In the genomic region with DNA sequence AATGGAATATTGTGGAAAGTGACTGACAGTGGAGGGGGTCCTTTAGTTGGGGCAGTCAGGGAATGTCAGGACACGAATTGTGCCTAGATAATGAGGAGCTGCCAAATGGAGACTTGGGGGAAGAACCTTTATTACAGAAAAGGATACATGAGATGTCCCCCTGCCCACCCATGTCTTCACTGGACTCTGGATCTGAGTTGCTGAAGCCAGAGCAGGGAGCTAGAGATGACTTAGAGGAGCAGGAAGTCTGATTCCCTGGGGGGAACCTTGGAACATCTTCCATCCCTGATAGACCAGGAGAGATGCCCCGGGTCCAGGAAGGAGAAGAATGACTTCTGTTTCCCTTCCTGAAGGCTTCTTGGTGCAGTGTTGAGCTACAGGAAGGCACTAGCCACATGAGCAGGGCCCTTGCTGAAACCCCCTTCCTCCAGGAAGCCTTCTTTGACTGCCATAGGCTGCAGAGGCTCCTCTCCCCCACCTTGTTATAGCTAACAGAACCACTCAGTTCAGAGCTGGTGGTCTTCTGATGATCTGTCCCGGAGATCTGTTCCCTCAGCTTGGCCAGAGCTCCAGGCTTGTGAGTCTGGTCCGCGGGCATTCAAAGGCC, we compare ENCODE assay signal across 10 cellular contexts. TPM values are rescaled to one million over a fixed set of nuclear protein-coding genes. Genes with fewer than 3 reads are reported as not detected.
DNase-seq lines count a peak whose midpoint lies in the region; ATAC-seq and TF ChIP-seq lines count a peak whose summit lies in the region.
"Had no signal": no experiment of that assay in that cellular context is flagged by ENCODE, and none has a peak within 500 bp of the region (broad histone marks: within the 10 kb centered on the region; RNA-seq: fewer than 3 reads in every experiment).

No MANE protein-coding gene starts in this region.

- H3K27me3 Mint-ChIP-seq in activated naive CD4-positive, alpha-beta T cell treated with anti-CD3 and anti-CD28 coated beads, Interleukin-2, amount 10 ng/mL, durations not matched to agents 7 days and 5 days: peaks cover 75% of the 10 kb centered on the region
- H3K27me3 Mint-ChIP-seq in activated CD8-positive, alpha-beta T cell treated with anti-CD3 and anti-CD28 coated beads for 36 hours: peaks cover 41% of the 10 kb centered on the region
- peaks cover 47% of the 10 kb centered on the region for H3K27me3 Mint-ChIP-seq in stimulated activated memory B cell treated with anti-CD40 and anti-IgM and Interleukin-4, amounts not matched to agents 10 μg/mL and 1 μg/mL and 100 μg/mL, for 72 hours

- H3K27ac ChIP-seq in iPS-18a (ENCODE audit: low read length): no peak overlapping the region
- H3K27ac ChIP-seq: prostate gland had no signal

- H3K27me3 ChIP-seq in iPS-18a (ENCODE audit: control insufficient read depth, insufficient read depth, low read length): peaks cover 51% of the 10 kb centered on the region

- no peak overlapping the region for H3K27ac Mint-ChIP-seq in activated naive CD4-positive, alpha-beta T cell treated with anti-CD3 and anti-CD28 coated beads, Interleukin-2, amount 10 ng/mL, durations not matched to agents 7 days and 5 days
- no peak overlapping the region for H3K27ac Mint-ChIP-seq in activated CD8-positive, alpha-beta T cell treated with anti-CD3 and anti-CD28 coated beads for 36 hours
- no peak overlapping the region for H3K27ac Mint-ChIP-seq in stimulated activated memory B cell treated with anti-CD40 and anti-IgM and Interleukin-4, amounts not matched to agents 10 μg/mL and 1 μg/mL and 100 μg/mL, for 72 hours

- no peak for ATAC-seq in activated CD8-positive, alpha-beta T cell treated with anti-CD3 and anti-CD28 coated beads for 36 hours
- no peak for ATAC-seq in stimulated activated memory B cell treated with anti-CD40 and anti-IgM and Interleukin-4, amounts not matched to agents 10 μg/mL and 1 μg/mL and 100 μg/mL, for 72 hours

- CTCF ChIA-PET in activated naive CD4-positive, alpha-beta T cell treated with anti-CD3 and anti-CD28 coated beads, Interleukin-2, amount 10 ng/mL, durations not matched to agents 7 days and 5 days (lab: Charles Lee): interaction anchor here (0.7 to 1.9 kb wide), 8 partner anchors 10 to 77 kb away, joined by 3 to 5 read pairs (median 4); no protein-coding TSS in a partner anchor
- CTCF ChIA-PET in activated CD8-positive, alpha-beta T cell treated with anti-CD3 and anti-CD28 coated beads for 36 hours (lab: Charles Lee): interaction anchor here (0.9 to 5.7 kb wide), 13 partner anchors 9 to 591 kb away, joined by 3 to 26 read pairs (median 5); no protein-coding TSS in a partner anchor

- intact Hi-C loops in activated CD8-positive, alpha-beta T cell treated with anti-CD3 and anti-CD28 coated beads for 36 hours (cut with micrococcal nuclease): no loop called here
- intact Hi-C loops in posterior cingulate gyrus (cut with DNase I): loop anchor here (5.0 kb wide), 1 partner anchor 50 kb away; no protein-coding TSS in a partner anchor

- no peaks in the 10 kb centered on the region for H3K9me3 ChIP-seq in iPS-18a (ENCODE audit: control insufficient read depth, low read depth, low read length)
- H3K9me3 ChIP-seq: prostate gland had no signal

- DNase-seq in activated naive CD4-positive, alpha-beta T cell treated with anti-CD3 and anti-CD28 coated beads, Interleukin-2, amount 10 ng/mL, durations not matched to agents 7 days and 5 days: no peak
- no peak for DNase-seq in activated naive CD4-positive, alpha-beta T cell (lab: John Stamatoyannopoulos, UW)
- DNase-seq in activated CD8-positive, alpha-beta T cell treated with anti-CD3 and anti-CD28 coated beads for 36 hours: no peak
- DNase-seq in NCI-H226 (no peak), CD1c-positive myeloid dendritic cell (ENCODE audit: extremely low spot score) (no peak), posterior cingulate gyrus (no peak)
- DNase-seq: effector CD4-positive, alpha-beta T cell had no signal

- no peaks in the 10 kb centered on the region for H3K36me3 ChIP-seq in iPS-18a (ENCODE audit: control insufficient read depth, low read depth, low read length)
- H3K36me3 ChIP-seq: prostate gland had no signal

- no peak for TF ChIP-seq CTCF in activated CD8-positive, alpha-beta T cell treated with anti-CD3 and anti-CD28 coated beads for 36 hours (IDR thresholded peaks at IDR 0.05)

- H3K4me3 Mint-ChIP-seq in activated naive CD4-positive, alpha-beta T cell treated with anti-CD3 and anti-CD28 coated beads, Interleukin-2, amount 10 ng/mL, durations not matched to agents 7 days and 5 days: peak overlapping the region; percentile 77
- peak overlapping the region; percentile 72 for H3K4me3 Mint-ChIP-seq in activated CD8-positive, alpha-beta T cell treated with anti-CD3 and anti-CD28 coated beads for 36 hours
- H3K4me3 Mint-ChIP-seq in stimulated activated memory B cell treated with anti-CD40 and anti-IgM and Interleukin-4, amounts not matched to agents 10 μg/mL and 1 μg/mL and 100 μg/mL, for 72 hours: peak overlapping the region; percentile 78

- H3K4me1 ChIP-seq in iPS-18a (ENCODE audit: control insufficient read depth, low read depth, low read length): no peaks in the 10 kb centered on the region
- H3K4me1 ChIP-seq: prostate gland had no signal

- peak overlapping the region; percentile 57 for H3K4me3 ChIP-seq in iPS-18a (ENCODE audit: low read length)

- H3K9me3 Mint-ChIP-seq in activated naive CD4-positive, alpha-beta T cell treated with anti-CD3 and anti-CD28 coated beads, Interleukin-2, amount 10 ng/mL, durations not matched to agents 7 days and 5 days: no peaks in the 10 kb centered on the region
- no peaks in the 10 kb centered on the region for H3K9me3 Mint-ChIP-seq in activated CD8-positive, alpha-beta T cell treated with anti-CD3 and anti-CD28 coated beads for 36 hours
- no peaks in the 10 kb centered on the region for H3K9me3 Mint-ChIP-seq in stimulated activated memory B cell treated with anti-CD40 and anti-IgM and Interleukin-4, amounts not matched to agents 10 μg/mL and 1 μg/mL and 100 μg/mL, for 72 hours

- H3K4me1 Mint-ChIP-seq in activated naive CD4-positive, alpha-beta T cell treated with anti-CD3 and anti-CD28 coated beads, Interleukin-2, amount 10 ng/mL, durations not matched to agents 7 days and 5 days: peaks cover 19% of the 10 kb centered on the region
- peaks cover 27% of the 10 kb centered on the region for H3K4me1 Mint-ChIP-seq in activated CD8-positive, alpha-beta T cell treated with anti-CD3 and anti-CD28 coated beads for 36 hours (ENCODE audit: low read depth)
- H3K4me1 Mint-ChIP-seq in stimulated activated memory B cell treated with anti-CD40 and anti-IgM and Interleukin-4, amounts not matched to agents 10 μg/mL and 1 μg/mL and 100 μg/mL, for 72 hours: peaks cover 43% of the 10 kb centered on the region

- POLR2A ChIA-PET in activated CD8-positive, alpha-beta T cell treated with anti-CD3 and anti-CD28 coated beads for 36 hours (lab: Charles Lee): interaction anchor here (0.7 to 1.6 kb wide), 5 partner anchors 10 to 43 kb away, joined by 3 read pairs; no protein-coding TSS in a partner anchor

- H3K9ac ChIP-seq in iPS-18a (ENCODE audit: low read length): no peak overlapping the region

- no peaks in the 10 kb centered on the region for H3K36me3 Mint-ChIP-seq in activated naive CD4-positive, alpha-beta T cell treated with anti-CD3 and anti-CD28 coated beads, Interleukin-2, amount 10 ng/mL, durations not matched to agents 7 days and 5 days
- no peaks in the 10 kb centered on the region for H3K36me3 Mint-ChIP-seq in activated CD8-positive, alpha-beta T cell treated with anti-CD3 and anti-CD28 coated beads for 36 hours (ENCODE audit: low read depth)
- no peaks in the 10 kb centered on the region for H3K36me3 Mint-ChIP-seq in stimulated activated memory B cell treated with anti-CD40 and anti-IgM and Interleukin-4, amounts not matched to agents 10 μg/mL and 1 μg/mL and 100 μg/mL, for 72 hours

RNA-seq across cellular contexts. Expression of gene NEURL1, which starts 0.7 kb away (rescaled TPM):
- 1 to 10 TPM; 1.7 to 1.9 TPM for total RNA-seq in activated CD8-positive, alpha-beta T cell treated with anti-CD3 and anti-CD28 coated beads for 36 hours

RNA-seq across cellular contexts. Expression of gene CALHM3, which starts 13.7 kb away (rescaled TPM):
- total RNA-seq in activated CD8-positive, alpha-beta T cell treated with anti-CD3 and anti-CD28 coated beads for 36 hours: not detected

RNA-seq across cellular contexts. Expression of gene CALHM1, which starts 34.1 kb away (rescaled TPM):
- not detected for total RNA-seq in activated CD8-positive, alpha-beta T cell treated with anti-CD3 and anti-CD28 coated beads for 36 hours
- total RNA-seq: prostate gland had no signal

RNA-seq across cellular contexts. Expression of gene CALHM2, which starts 40.6 kb away (rescaled TPM):
- 1 to 10 TPM; 7.6 to 9.5 TPM for total RNA-seq in activated CD8-positive, alpha-beta T cell treated with anti-CD3 and anti-CD28 coated beads for 36 hours
